Comparison of ENCODE assay signal across 11 cellular contexts in the genomic region with DNA sequence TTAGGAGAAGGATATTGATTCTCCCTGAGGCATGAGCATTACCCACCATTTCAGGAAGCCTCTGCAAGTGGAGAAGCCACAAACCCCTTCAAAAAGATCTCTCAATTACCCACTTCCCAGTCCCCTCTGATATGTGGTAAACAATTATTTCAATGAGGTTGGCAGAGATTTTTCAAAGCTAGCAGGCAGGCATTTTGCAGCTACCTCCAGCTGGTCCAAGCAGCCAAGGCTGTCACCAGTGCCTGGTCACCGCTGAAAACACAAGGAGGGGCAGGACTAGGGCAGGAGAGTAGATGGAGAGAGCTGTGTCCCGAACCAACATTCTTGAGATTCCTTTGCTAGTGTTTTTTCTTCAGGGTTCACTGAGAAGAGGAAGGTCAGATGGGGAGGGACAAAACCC. TPM values are rescaled to one million over a fixed set of nuclear protein-coding genes. Genes with fewer than 3 reads are reported as not detected.
DNase-seq lines count a peak whose midpoint lies in the region; ATAC-seq and TF ChIP-seq lines count a peak whose summit lies in the region.
"Had no signal": no experiment of that assay in that cellular context is flagged by ENCODE, and none has a peak within 500 bp of the region (broad histone marks: within the 10 kb centered on the region; RNA-seq: fewer than 3 reads in every experiment).

No MANE protein-coding gene starts in this region.

- POLR2A ChIA-PET in CD8-positive, alpha-beta T cell (lab: Charles Lee): interaction anchor here (0.6 to 1.0 kb wide), 2 partner anchors 21 to 218 kb away, joined by 3 read pairs; no protein-coding TSS in a partner anchor
- POLR2A ChIA-PET in PC-3 (lab: Charles Lee; ENCODE audit: unreplicated experiment): no interaction called here

- peak overlapping the region; percentile 53 for H3K4me3 Mint-ChIP-seq in CD8-positive, alpha-beta T cell
- H3K4me3 Mint-ChIP-seq in endothelial cell (ENCODE audit: unreplicated experiment) (peak overlapping the region; percentile 29), nephron (peak overlapping the region in 1 of 3 experiments; percentile 3)

- CTCF ChIA-PET in CD8-positive, alpha-beta T cell (lab: Charles Lee): no interaction called here
- CTCF ChIA-PET in PC-3 (lab: Charles Lee): interaction anchor here (0.5 kb wide), 1 partner anchor 100 kb away, joined by 3 read pairs; no protein-coding TSS in a partner anchor

- no peak overlapping the region for H3K27ac Mint-ChIP-seq in CD8-positive, alpha-beta T cell
- peak overlapping the region; percentile 85 for H3K27ac Mint-ChIP-seq in endothelial cell (ENCODE audit: unreplicated experiment)
- peak overlapping the region; percentile 65 to 90 (median 90) for H3K27ac Mint-ChIP-seq in nephron

- BruUV-seq in PC-3 (replicated peaks; lab: Mats Ljungman, UMichigan): no TSS peak

- peaks cover 17% of the 10 kb centered on the region for H3K4me1 Mint-ChIP-seq in CD8-positive, alpha-beta T cell (ENCODE audit: low read depth)
- H3K4me1 Mint-ChIP-seq in endothelial cell (ENCODE audit: unreplicated experiment) (peaks cover 34% of the 10 kb centered on the region), nephron (peaks cover 42% of the 10 kb centered on the region)

- H2AFZ ChIP-seq in PC-3 (ENCODE audit: low read length): no peak overlapping the region

- TF ChIP-seq CTCF in CD8-positive, alpha-beta T cell (IDR thresholded peaks at IDR 0.05): no peak
- TF ChIP-seq CTCF in PC-3 (conservative IDR thresholded peaks at IDR 0.05; ENCODE audit: low read depth, low read length): no peak
- no peak for TF ChIP-seq CTCF in endothelial cell (IDR thresholded peaks at IDR 0.05; ENCODE audit: unreplicated experiment)
- no peak for TF ChIP-seq CTCF in nephron (IDR thresholded peaks at IDR 0.05; ENCODE audit: unreplicated experiment in 3 of 3)

- H3K4me3 ChIP-seq in CD8-positive, alpha-beta T cell (ENCODE audit: low read depth, low read length): no peak overlapping the region
- no peak overlapping the region for H3K4me3 ChIP-seq in PC-3 (ENCODE audit: low read length)
- H3K4me3 ChIP-seq: right lobe of liver had no signal

- H3K27me3 Mint-ChIP-seq in CD8-positive, alpha-beta T cell (ENCODE audit: low read depth): peaks cover 3% of the 10 kb centered on the region
- no peaks in the 10 kb centered on the region for H3K27me3 Mint-ChIP-seq in endothelial cell (ENCODE audit: unreplicated experiment)
- no peaks in the 10 kb centered on the region for H3K27me3 Mint-ChIP-seq in nephron (ENCODE audit: low read depth)

- H3K9ac ChIP-seq in PC-3 (ENCODE audit: low read length): no peak overlapping the region

- no peak overlapping the region for H3K4me2 ChIP-seq in PC-3 (ENCODE audit: low read length)

- H3K36me3 ChIP-seq in CD8-positive, alpha-beta T cell (ENCODE audit: insufficient read depth, low read length): no peaks in the 10 kb centered on the region
- H3K36me3 ChIP-seq in PC-3 (ENCODE audit: low read depth, low read length): peaks cover 24% of the 10 kb centered on the region
- H3K36me3 ChIP-seq: right lobe of liver had no signal

- H3K9me3 ChIP-seq in CD8-positive, alpha-beta T cell (ENCODE audit: low read length): no peaks in the 10 kb centered on the region
- H3K9me3 ChIP-seq in PC-3 (ENCODE audit: low read length): no peaks in the 10 kb centered on the region
- H3K9me3 ChIP-seq: right lobe of liver had no signal

- no peak for DNase-seq in CD8-positive, alpha-beta T cell
- DNase-seq in PC-3: no peak
- no peak for DNase-seq in endothelial cell (ENCODE audit: low spot score)
- no peak for DNase-seq in GF-D8 (lab: John Stamatoyannopoulos, UW)
- no peak for DNase-seq in NCI-H1048 (lab: John Stamatoyannopoulos, UW)
- DNase-seq in OCI-M2 (lab: John Stamatoyannopoulos, UW; ENCODE audit: unreplicated experiment): no peak
- DNase-seq: right lobe of liver, SHP77 treated with DMSO at 0.1 percent for 48 hours had no signal

- H3K9me2 ChIP-seq in PC-3 (replicated peaks; ENCODE audit: low read length): no peaks in the 10 kb centered on the region

- no peaks in the 10 kb centered on the region for H3K27me3 ChIP-seq in CD8-positive, alpha-beta T cell (ENCODE audit: insufficient read depth, low read length)
- no peaks in the 10 kb centered on the region for H3K27me3 ChIP-seq in PC-3 (ENCODE audit: low read length)
- H3K27me3 ChIP-seq: foreskin keratinocyte, right lobe of liver had no signal

- H3K27ac ChIP-seq in CD8-positive, alpha-beta T cell (ENCODE audit: low read depth, low read length): no peak overlapping the region
- no peak overlapping the region for H3K27ac ChIP-seq in PC-3 (ENCODE audit: low read length)
- H3K27ac ChIP-seq: foreskin keratinocyte, right lobe of liver had no signal

- H3F3A ChIP-seq in PC-3 (ENCODE audit: low read length, unreplicated experiment): no peaks in the 10 kb centered on the region

- peak; percentile 31 for ATAC-seq in CD8-positive, alpha-beta T cell
- 0 out of 2 replicates have a peak, but pooled peaks have one; percentile 14 for ATAC-seq in PC-3
- no peak for ATAC-seq in HG03521 (IDR thresholded peaks at IDR 0.05; ENCODE audit: unreplicated experiment)

- H3K36me3 Mint-ChIP-seq in CD8-positive, alpha-beta T cell: no peaks in the 10 kb centered on the region
- peaks cover 12% of the 10 kb centered on the region for H3K36me3 Mint-ChIP-seq in endothelial cell (ENCODE audit: low read depth, unreplicated experiment)
- peaks cover 55% of the 10 kb centered on the region for H3K36me3 Mint-ChIP-seq in nephron (ENCODE audit: low read depth)

- H3K9me3 Mint-ChIP-seq in CD8-positive, alpha-beta T cell: no peaks in the 10 kb centered on the region
- H3K9me3 Mint-ChIP-seq in endothelial cell (ENCODE audit: unreplicated experiment) (no peaks in the 10 kb centered on the region), nephron (no peaks in the 10 kb centered on the region)

- H3K4me1 ChIP-seq in CD8-positive, alpha-beta T cell (ENCODE audit: insufficient read depth, low read length): peaks cover 19% of the 10 kb centered on the region
- H3K4me1 ChIP-seq in PC-3 (ENCODE audit: insufficient read depth, low read length): peaks cover 14% of the 10 kb centered on the region

- intact Hi-C loops in CD8-positive, alpha-beta T cell (cut with DNase I, micrococcal nuclease): loop anchor here in 1 of 2 experiments (5.0 kb wide), 1 partner anchor 76 kb away; no protein-coding TSS in a partner anchor
- intact Hi-C loops in PC-3 (cut with micrococcal nuclease): no loop called here

- H3K79me2 ChIP-seq in PC-3 (ENCODE audit: low read length): peaks cover 100% of the 10 kb centered on the region

- peaks cover 52% of the 10 kb centered on the region; the same call in 1 of the 2 replicates for H4K20me1 ChIP-seq in PC-3 (ENCODE audit: low read length)

RNA-seq across cellular contexts. Expression of a gene that starts 22.5 kb away (rescaled TPM):
- total RNA-seq in CD8-positive, alpha-beta T cell: 10 to 100 TPM; 14.3 to 18.7 TPM
- total RNA-seq in PC-3 (2014; rRNA removed) (266 and 329 TPM in 2 replicates), endothelial cell (ENCODE audit: unreplicated experiment) (1,137 TPM)

Comparison
In these comparisons a context has a peak if more than half of its experiments do, and no peak if none do; other contexts are left out.
1. RNA of a gene that starts 22.5 kb away (total RNA-seq): 1,137 TPM in endothelial cell (single experiment) and 266 to 329 TPM in PC-3; 14.3 to 18.7 TPM in CD8-positive, alpha-beta T cell; every median in the first group is over 10 times any median in the second.